In the genomic region with DNA sequence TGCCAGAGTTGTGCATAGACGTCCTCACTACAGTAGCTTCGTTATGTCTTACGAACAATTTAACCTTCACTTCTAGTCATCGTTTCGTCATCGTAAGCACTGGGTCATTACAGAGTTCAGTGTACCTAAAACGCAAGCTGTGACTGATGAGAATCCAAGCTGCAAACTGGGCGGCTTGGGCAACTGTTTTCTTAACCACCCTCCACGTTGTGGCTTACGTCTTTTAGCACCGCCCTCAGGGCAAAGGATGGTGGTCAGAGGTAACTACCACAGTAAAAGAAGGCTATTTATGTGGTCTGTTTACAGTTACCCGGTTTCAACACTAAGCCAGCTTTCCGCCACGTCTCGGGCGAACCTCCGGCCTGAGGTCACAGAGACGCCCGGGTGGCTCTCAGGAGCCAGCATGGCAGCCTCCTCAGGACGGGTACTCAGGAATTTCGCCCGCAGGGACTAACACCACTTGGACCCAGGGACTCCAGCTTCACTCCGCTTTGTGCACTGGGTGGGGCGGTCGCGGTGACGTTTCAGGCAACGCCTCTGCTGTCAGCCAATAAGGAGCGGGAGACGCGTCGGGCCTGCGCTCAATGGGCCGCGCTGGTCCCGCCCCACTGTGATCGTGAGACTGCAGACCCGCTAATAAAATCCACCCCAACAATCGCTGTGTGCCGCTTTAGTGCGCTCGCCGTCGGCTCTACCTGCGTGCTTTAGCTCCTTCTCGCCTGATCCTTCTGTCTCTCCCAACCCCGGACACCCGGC, we compare ENCODE assay signal across 8 cellular contexts. TPM values are rescaled to one million over a fixed set of nuclear protein-coding genes. Genes with fewer than 3 reads are reported as not detected.
DNase-seq lines count a peak whose midpoint lies in the region; ATAC-seq and TF ChIP-seq lines count a peak whose summit lies in the region.

Gene CTH (plus strand): TSS at position 665 of the 756 bp plus-strand sequence. CDS start 148 bp downstream, outside the sequence.

- H3K27me3 Mint-ChIP-seq in activated CD4-positive, alpha-beta T cell treated with anti-CD3 and anti-CD28 coated beads, Interleukin-2, amount 10 ng/mL, durations not matched to agents 7 days and 5 days = peaks cover 12% of the 10 kb centered on the region

- intact Hi-C loops in left colon (cut with DNase I, micrococcal nuclease) = no loop called here

- TF ChIP-seq CTCF in BJ (IDR thresholded peaks at IDR 0.05; ENCODE audit: insufficient read depth, low read depth, low read length) (no peak), coronary artery (IDR thresholded peaks at IDR 0.05) (no peak)

- peaks cover 1% of the 10 kb centered on the region; the same call in 1 of the 2 replicates for H3K27me3 ChIP-seq in BJ (ENCODE audit: control insufficient read depth, insufficient read depth, low read length)

- H3K27ac Mint-ChIP-seq in activated CD4-positive, alpha-beta T cell treated with anti-CD3 and anti-CD28 coated beads, Interleukin-2, amount 10 ng/mL, durations not matched to agents 7 days and 5 days = peak within 1 kb of the TSS; percentile 95

- H3K27ac ChIP-seq in coronary artery = peak within 1 kb of the TSS; percentile 93

- H3K36me3 Mint-ChIP-seq in activated CD4-positive, alpha-beta T cell treated with anti-CD3 and anti-CD28 coated beads, Interleukin-2, amount 10 ng/mL, durations not matched to agents 7 days and 5 days (ENCODE audit: low read depth) = no peaks in the 10 kb centered on the region

- POLR2A ChIA-PET in BJ (lab: Charles Lee) = interaction anchor here (1.1 kb wide), 1 partner anchor 94 kb away, joined by 3 read pairs; no protein-coding TSS in a partner anchor
- POLR2A ChIA-PET in activated CD4-positive, alpha-beta T cell treated with anti-CD3 and anti-CD28 coated beads, Interleukin-2, amount 10 ng/mL, durations not matched to agents 7 days and 5 days (lab: Charles Lee) = interaction anchor here (0.9 kb wide), 1 partner anchor 56 kb away, joined by 5 read pairs; the partner anchor contains the start of gene ANKRD13C

- H3K4me3 ChIP-seq in BJ (ENCODE audit: low read depth, low read length) = peak within 1 kb of the TSS; percentile 69
- peak within 1 kb of the TSS; percentile 76 for H3K4me3 ChIP-seq in coronary artery

- ATAC-seq in HG03460 (IDR thresholded peaks at IDR 0.05; ENCODE audit: unreplicated experiment) = peak; percentile 99
- peak; percentile 98 for ATAC-seq in left colon

- CTCF ChIA-PET in BJ (lab: Yijun Ruan, JAX) = interaction anchor here (0.6 to 1.1 kb wide), 4 partner anchors 8 to 1114 kb away, joined by 3 read pairs; partner anchors contain the start of gene ANKRD13C
- CTCF ChIA-PET in activated CD4-positive, alpha-beta T cell treated with anti-CD3 and anti-CD28 coated beads, Interleukin-2, amount 10 ng/mL, durations not matched to agents 7 days and 5 days (lab: Charles Lee) = interaction anchor here (0.7 to 2.1 kb wide), 6 partner anchors 11 to 91 kb away, joined by 3 to 5 read pairs (median 4); partner anchors contain the start of gene ANKRD13C

- H3K9me3 Mint-ChIP-seq in activated CD4-positive, alpha-beta T cell treated with anti-CD3 and anti-CD28 coated beads, Interleukin-2, amount 10 ng/mL, durations not matched to agents 7 days and 5 days = no peaks in the 10 kb centered on the region

- peak; percentile 76 for DNase-seq in BJ (ENCODE audit: low read depth)
- peak; percentile 60 for DNase-seq in GM19240 (ENCODE audit: insufficient read length, low spot score)
- peak; percentile 93 to 97 for DNase-seq in NCI-H526 (lab: John Stamatoyannopoulos, UW)
- DNase-seq in activated CD4-positive, alpha-beta T cell treated with anti-CD3 and anti-CD28 coated beads, Interleukin-2, amount 10 ng/mL, durations not matched to agents 7 days and 5 days = peak; percentile 93
- peak; percentile 98 for DNase-seq in coronary artery (ENCODE audit: low spot score)
- DNase-seq in left colon = peak; percentile 98
- peak; percentile 92 for DNase-seq in stimulated activated CD4-positive, alpha-beta T cell treated with anti-CD3 and anti-CD28 coated beads, Interleukin-1b, Interleukin-23, amount 100 ng/mL, for 48 hours

- peaks cover 19% of the 10 kb centered on the region for H3K4me1 Mint-ChIP-seq in activated CD4-positive, alpha-beta T cell treated with anti-CD3 and anti-CD28 coated beads, Interleukin-2, amount 10 ng/mL, durations not matched to agents 7 days and 5 days

- no peaks in the 10 kb centered on the region for H3K36me3 ChIP-seq in BJ (ENCODE audit: control insufficient read depth, insufficient read depth, low read length)

- H3K4me3 Mint-ChIP-seq in activated CD4-positive, alpha-beta T cell treated with anti-CD3 and anti-CD28 coated beads, Interleukin-2, amount 10 ng/mL, durations not matched to agents 7 days and 5 days = peak within 1 kb of the TSS; percentile 92

RNA-seq across cellular contexts. Expression of gene CTH, which starts in this region (rescaled TPM):
- 5.2 and 7.2 TPM in 2 replicates for polyA plus RNA-seq in BJ (2011; rRNA removed)
- 2.8 and 6.5 TPM in 2 replicates for polyA minus RNA-seq in BJ (2011; rRNA and poly(A)+ RNA removed)
- 1 to 10 TPM; 2.0 to 2.9 TPM for total RNA-seq in activated CD4-positive, alpha-beta T cell treated with anti-CD3 and anti-CD28 coated beads, Interleukin-2, amount 10 ng/mL, durations not matched to agents 7 days and 5 days
- total RNA-seq in left colon = 1 to 10 TPM; 6.4 to 9.1 TPM

Comparison
In these comparisons a context has a peak if more than half of its experiments do, and no peak if none do; other contexts are left out.
1. Peak in every context shown above with its lines: DNase-seq, ATAC-seq, H3K4me3 ChIP-seq and H3K27ac ChIP-seq.